In genomic region chr11:30017467-30017895, GRCh38 we compare ENCODE assay signal across 14 cellular contexts. TPM values are rescaled to one million over a fixed set of nuclear protein-coding genes. Genes with fewer than 3 reads are reported as not detected.
A peak's percentile ranks its signal among the peaks of the same experiment; 100 is the strongest.
DNase-seq lines count a peak whose midpoint lies in the region; ATAC-seq and TF ChIP-seq lines count a peak whose summit lies in the region.
"Had no signal": no experiment of that assay in that cellular context is flagged by ENCODE, and none has a peak within 500 bp of the region (broad histone marks: within the 10 kb centered on the region; RNA-seq: fewer than 3 reads in every experiment).

No MANE protein-coding gene starts in this region.

- H3K36me3 Mint-ChIP-seq in WTC11 = no peaks in the 10 kb centered on the region
- H3K36me3 Mint-ChIP-seq in glutamatergic neuron (ENCODE audit: unreplicated experiment) = no peaks in the 10 kb centered on the region
- no peaks in the 10 kb centered on the region for H3K36me3 Mint-ChIP-seq in mesothelial cell of epicardium
- H3K36me3 Mint-ChIP-seq in type B pancreatic cell = no peaks in the 10 kb centered on the region

- H3K27ac Mint-ChIP-seq in WTC11 = no peak overlapping the region
- no peak overlapping the region for H3K27ac Mint-ChIP-seq in glutamatergic neuron (ENCODE audit: unreplicated experiment)
- H3K27ac Mint-ChIP-seq in mesothelial cell of epicardium = no peak overlapping the region
- no peak overlapping the region for H3K27ac Mint-ChIP-seq in type B pancreatic cell

- DNase-seq in WTC11 (ENCODE audit: low spot score) (peak; percentile 29), glutamatergic neuron (no peak), mesothelial cell of epicardium (ENCODE audit: low spot score in 2 of 2, unreplicated experiment in 2 of 2) (peak in 1 of 2 experiments; percentile 48), type B pancreatic cell (ENCODE audit: extremely low spot score, unreplicated experiment) (no peak), NOMO-1 (lab: John Stamatoyannopoulos, UW; ENCODE audit: unreplicated experiment in 2 of 2) (no peak), NCI-H146 treated with DMSO at 0.1 percent for 48 hours (lab: John Stamatoyannopoulos, UW; ENCODE audit: unreplicated experiment) (no peak)
- DNase-seq: activated CD4-positive, alpha-beta T cell treated with anti-CD3 and anti-CD28 coated beads, Interleukin-2, amount 50 U/mL, for 1 hour; DMS79; Kasumi-1; NCI-H1436 treated with DMSO at 0.1 percent for 48 hours; thyroid gland had no signal

- CTCF ChIA-PET in WTC11 (lab: Charles Lee) = interaction anchor here (1.0 kb wide), 1 partner anchor 569 kb away, joined by 3 read pairs; no protein-coding TSS in a partner anchor

- POLR2A ChIA-PET in WTC11 (lab: Charles Lee) = interaction anchor here (0.7 kb wide), 1 partner anchor 305 kb away, joined by 3 read pairs; the partner anchor contains the start of gene ARL14EP

- H3K27me3 Mint-ChIP-seq in WTC11 (ENCODE audit: low read depth) = no peaks in the 10 kb centered on the region
- peaks cover 17% of the 10 kb centered on the region for H3K27me3 Mint-ChIP-seq in glutamatergic neuron (ENCODE audit: unreplicated experiment)
- peaks cover 48% of the 10 kb centered on the region for H3K27me3 Mint-ChIP-seq in mesothelial cell of epicardium (ENCODE audit: low read depth)
- H3K27me3 Mint-ChIP-seq in type B pancreatic cell = peaks cover 28% of the 10 kb centered on the region

- peak; percentile 63 for ATAC-seq in WTC11
- ATAC-seq in HG03039 (IDR thresholded peaks at IDR 0.05; ENCODE audit: unreplicated experiment) = no peak
- ATAC-seq: HCT116 had no signal

- TF ChIP-seq CTCF in WTC11 (IDR thresholded peaks at IDR 0.05) = no peak
- no peak for TF ChIP-seq CTCF in glutamatergic neuron (IDR thresholded peaks at IDR 0.05; ENCODE audit: partially characterized antibody, unreplicated experiment)
- no peak for TF ChIP-seq CTCF in mesothelial cell of epicardium (IDR thresholded peaks at IDR 0.05; ENCODE audit: unreplicated experiment)
- no peak for TF ChIP-seq CTCF in type B pancreatic cell (conservative IDR thresholded peaks at IDR 0.05)

- H3K4me1 Mint-ChIP-seq in WTC11 (peaks cover 14% of the 10 kb centered on the region), glutamatergic neuron (ENCODE audit: low read depth, unreplicated experiment) (no peaks in the 10 kb centered on the region), mesothelial cell of epicardium (peaks cover 8% of the 10 kb centered on the region), type B pancreatic cell (ENCODE audit: unreplicated experiment) (no peaks in the 10 kb centered on the region)

- H3K4me3 Mint-ChIP-seq in WTC11 (peak overlapping the region; percentile 63), glutamatergic neuron (ENCODE audit: unreplicated experiment) (peak overlapping the region; percentile 20), mesothelial cell of epicardium (peak overlapping the region; percentile 57), type B pancreatic cell (peak overlapping the region; percentile 80)

- no peaks in the 10 kb centered on the region for H3K9me3 Mint-ChIP-seq in WTC11
- peaks cover 4% of the 10 kb centered on the region for H3K9me3 Mint-ChIP-seq in glutamatergic neuron (ENCODE audit: unreplicated experiment)
- no peaks in the 10 kb centered on the region for H3K9me3 Mint-ChIP-seq in mesothelial cell of epicardium
- no peaks in the 10 kb centered on the region for H3K9me3 Mint-ChIP-seq in type B pancreatic cell

TF ChIP-seq in WTC11, 78 proteins besides CTCF, POLR2A, EP300 and RAD21:
- TF ChIP-seq ERG (CRISPR knock-in tag; IDR thresholded peaks at IDR 0.05) (no peak), ZNF396 (CRISPR knock-in tag; IDR thresholded peaks at IDR 0.05; ENCODE audit: borderline replicate concordance) (no peak), GRHL2 (CRISPR knock-in tag; IDR thresholded peaks at IDR 0.05; ENCODE audit: insufficient replicate concordance, severe bottlenecking) (no peak), AR (CRISPR knock-in tag; IDR thresholded peaks at IDR 0.05) (no peak), IRF1 (CRISPR knock-in tag; IDR thresholded peaks at IDR 0.05) (no peak), ZNF671 (CRISPR knock-in tag; IDR thresholded peaks at IDR 0.05) (no peak), ZNF263 (CRISPR knock-in tag; IDR thresholded peaks at IDR 0.05; ENCODE audit: low read depth) (no peak), ZNF232 (CRISPR knock-in tag; IDR thresholded peaks at IDR 0.05) (no peak)
- TF ChIP-seq, protein P1, sequence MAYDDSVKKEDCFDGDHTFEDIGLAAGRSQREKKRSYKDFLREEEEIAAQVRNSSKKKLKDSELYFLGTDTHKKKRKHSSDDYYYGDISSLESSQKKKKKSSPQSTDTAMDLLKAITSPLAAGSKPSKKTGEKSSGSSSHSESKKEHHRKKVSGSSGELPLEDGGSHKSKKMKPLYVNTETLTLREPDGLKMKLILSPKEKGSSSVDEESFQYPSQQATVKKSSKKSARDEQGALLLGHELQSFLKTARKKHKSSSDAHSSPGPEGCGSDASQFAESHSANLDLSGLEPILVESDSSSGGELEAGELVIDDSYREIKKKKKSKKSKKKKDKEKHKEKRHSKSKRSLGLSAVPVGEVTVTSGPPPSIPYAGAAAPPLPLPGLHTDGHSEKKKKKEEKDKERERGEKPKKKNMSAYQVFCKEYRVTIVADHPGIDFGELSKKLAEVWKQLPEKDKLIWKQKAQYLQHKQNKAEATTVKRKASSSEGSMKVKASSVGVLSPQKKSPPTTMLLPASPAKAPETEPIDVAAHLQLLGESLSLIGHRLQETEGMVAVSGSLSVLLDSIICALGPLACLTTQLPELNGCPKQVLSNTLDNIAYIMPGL (CRISPR knock-in tag; IDR thresholded peaks at IDR 0.05) = no peak
- TF ChIP-seq, protein P2, sequence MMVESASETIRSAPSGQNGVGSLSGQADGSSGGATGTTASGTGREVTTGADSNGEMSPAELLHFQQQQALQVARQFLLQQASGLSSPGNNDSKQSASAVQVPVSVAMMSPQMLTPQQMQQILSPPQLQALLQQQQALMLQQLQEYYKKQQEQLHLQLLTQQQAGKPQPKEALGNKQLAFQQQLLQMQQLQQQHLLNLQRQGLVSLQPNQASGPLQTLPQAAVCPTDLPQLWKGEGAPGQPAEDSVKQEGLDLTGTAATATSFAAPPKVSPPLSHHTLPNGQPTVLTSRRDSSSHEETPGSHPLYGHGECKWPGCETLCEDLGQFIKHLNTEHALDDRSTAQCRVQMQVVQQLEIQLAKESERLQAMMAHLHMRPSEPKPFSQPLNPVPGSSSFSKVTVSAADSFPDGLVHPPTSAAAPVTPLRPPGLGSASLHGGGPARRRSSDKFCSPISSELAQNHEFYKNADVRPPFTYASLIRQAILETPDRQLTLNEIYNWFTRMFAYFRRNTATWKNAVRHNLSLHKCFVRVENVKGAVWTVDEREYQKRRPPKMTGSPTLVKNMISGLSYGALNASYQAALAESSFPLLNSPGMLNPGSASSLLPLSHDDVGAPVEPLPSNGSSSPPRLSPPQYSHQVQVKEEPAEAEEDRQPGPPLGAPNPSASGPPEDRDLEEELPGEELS (CRISPR knock-in tag; IDR thresholded peaks at IDR 0.05) = no peak
TF ChIP-seq in WTC11: peak in this region for 0.

RNA-seq across cellular contexts. Expression of gene KCNA4, which starts 0.7 kb away (rescaled TPM):
- total RNA-seq in WTC11 (2021) (0.11 TPM in 1 of 3 replicates, not detected in the others), glutamatergic neuron (ENCODE audit: unreplicated experiment) (not detected), mesothelial cell of epicardium (4.3 to 4.6 TPM (median 4.5 TPM) in 3 replicates), type B pancreatic cell (ENCODE audit: low replicate concordance) (2.1 and 3.0 TPM in 2 replicates)
- total RNA-seq: pulmonary artery endothelial cell had no signal

Comparison
In these comparisons a context has a peak if more than half of its experiments do, and no peak if none do; other contexts are left out.
1. H3K4me3 Mint-ChIP-seq: peak in every context shown above with its lines; median percentile 80 in type B pancreatic cell; 63 in WTC11; 57 in mesothelial cell of epicardium; 20 in glutamatergic neuron.